In genomic region chr2:241316825-241317224, GRCh38 we compare ENCODE assay signal across 8 cellular contexts.
DNase-seq lines count a peak whose midpoint lies in the region; ATAC-seq and TF ChIP-seq lines count a peak whose summit lies in the region.

No MANE protein-coding gene starts in this region.

- H3K4me1 ChIP-seq in BLaER1 (peaks cover 75% of the 10 kb centered on the region), duodenal mucosa (ENCODE audit: control insufficient read depth in 1 of 2, insufficient read depth in 2 of 2, low read length in 2 of 2) (peaks cover 39 to 70% of the 10 kb centered on the region in 2 donors)

- H3K27me3 Mint-ChIP-seq in nephron progenitor cell (ENCODE audit: low read depth, poor library complexity) = no peaks in the 10 kb centered on the region

- H3K27me3 ChIP-seq in BLaER1 (no peaks in the 10 kb centered on the region), duodenal mucosa (ENCODE audit: control insufficient read depth in 1 of 2, insufficient read depth in 2 of 2, low read length in 2 of 2) (no peaks in the 10 kb centered on the region)

- peak overlapping the region; percentile 80 for H3K4me2 ChIP-seq in BLaER1

- H3K36me3 Mint-ChIP-seq in nephron progenitor cell (ENCODE audit: low read depth) = peaks cover 35% of the 10 kb centered on the region

- H3K27ac Mint-ChIP-seq in nephron progenitor cell = peak overlapping the region; percentile 99

- H4K20me1 ChIP-seq in BLaER1 = peaks cover 58% of the 10 kb centered on the region

- H3K4me1 Mint-ChIP-seq in nephron progenitor cell = peaks cover 73% of the 10 kb centered on the region

- no peak for ATAC-seq in HG03442 (IDR thresholded peaks at IDR 0.05; ENCODE audit: unreplicated experiment)
- no peak for ATAC-seq in GM21737 (IDR thresholded peaks at IDR 0.05; ENCODE audit: unreplicated experiment)

- peak overlapping the region; percentile 100 for H3K4me3 Mint-ChIP-seq in nephron progenitor cell

- H3K27ac ChIP-seq in BLaER1 (peak overlapping the region; percentile 99), duodenal mucosa (ENCODE audit: low read depth, low read length) (peak overlapping the region; percentile 87)

- no peaks in the 10 kb centered on the region for H3K9me3 ChIP-seq in BLaER1
- no peaks in the 10 kb centered on the region for H3K9me3 ChIP-seq in duodenal mucosa (ENCODE audit: control insufficient read depth in 1 of 2, low read length in 2 of 2)

- H3K9me3 Mint-ChIP-seq in nephron progenitor cell = no peaks in the 10 kb centered on the region

- H3K4me3 ChIP-seq in BLaER1 (peak overlapping the region; percentile 87), duodenal mucosa (ENCODE audit: low read depth in 1 of 2, low read length in 2 of 2) (peak overlapping the region; percentile 92 to 95)

- H3K36me3 ChIP-seq in BLaER1 (peaks cover 18% of the 10 kb centered on the region; the same call in 1 of the 2 replicates), duodenal mucosa (ENCODE audit: control insufficient read depth in 1 of 2, insufficient read depth in 2 of 2, low read length in 2 of 2) (no peaks in the 10 kb centered on the region)

- DNase-seq in NAMALWA (ENCODE audit: low spot score) (peak; percentile 30), nephron progenitor cell (no peak), NCI-H1092 (lab: John Stamatoyannopoulos, UW) (no peak), NK-92 (lab: John Stamatoyannopoulos, UW; ENCODE audit: unreplicated experiment) (no peak)

- TF ChIP-seq CTCF in nephron progenitor cell (IDR thresholded peaks at IDR 0.05) = no peak

- H3K9ac ChIP-seq in BLaER1 = peak overlapping the region; percentile 96
- peak overlapping the region; percentile 93 to 97 for H3K9ac ChIP-seq in duodenal mucosa (ENCODE audit: low read depth in 1 of 2, low read length in 2 of 2)
